Comparison of ENCODE assay signal across 9 cellular contexts in genomic region chr20:40966103-40966502, GRCh38.
A peak's percentile ranks its signal among the peaks of the same experiment; 100 is the strongest.
DNase-seq lines count a peak whose midpoint lies in the region; ATAC-seq and TF ChIP-seq lines count a peak whose summit lies in the region.
"Had no signal": no experiment of that assay in that cellular context is flagged by ENCODE, and none has a peak within 500 bp of the region (broad histone marks: within the 10 kb centered on the region; RNA-seq: fewer than 3 reads in every experiment).

No MANE protein-coding gene starts in this region.

- POLR2A ChIA-PET in Panc1 (lab: Charles Lee) = no interaction called here

- no TSS peak for BruUV-seq in Panc1 (replicated peaks; lab: Mats Ljungman, UMichigan)

- H3K4me3 ChIP-seq in AG10803 (ENCODE audit: low read length) (no peak overlapping the region), Panc1 (ENCODE audit: low read depth in 2 of 2, low read length in 2 of 2) (no peak overlapping the region)

- no peaks in the 10 kb centered on the region for H3K36me3 ChIP-seq in Panc1 (ENCODE audit: control insufficient read depth, insufficient read depth, low read length)

- CTCF ChIA-PET in Panc1 (lab: Charles Lee) = no interaction called here

- ATAC-seq in GM18861 (IDR thresholded peaks at IDR 0.05; ENCODE audit: unreplicated experiment) = peak; percentile 79
- no peak for ATAC-seq in Panc1
- no peak for ATAC-seq in GM21786 (IDR thresholded peaks at IDR 0.05; ENCODE audit: unreplicated experiment)

- in situ Hi-C loops in Panc1 (cut with HindIII; ENCODE audit: low pct_unique_long_range_greater_than_20kb, low sequenced_read_pairs) = no loop called here

- intact Hi-C loops in Panc1 (cut with micrococcal nuclease; ENCODE audit: unreplicated experiment) = no loop called here

- H3K27me3 ChIP-seq in Panc1 (ENCODE audit: control insufficient read depth, insufficient read depth, low read length) = no peaks in the 10 kb centered on the region

- TF ChIP-seq CTCF in AG10803 (conservative IDR thresholded peaks at IDR 0.05; ENCODE audit: low read length) (peak; percentile 38), Panc1 (IDR thresholded peaks at IDR 0.05) (peak; percentile 39)

- no peak for DNase-seq in AG10803 (ENCODE audit: low read depth)
- peak; percentile 12 for DNase-seq in Panc1 (ENCODE audit: low read depth, low spot score)
- peak; percentile 86 for DNase-seq in germinal center (ENCODE audit: low spot score)
- no peak for DNase-seq in DMS153 (lab: John Stamatoyannopoulos, UW)
- no peak for DNase-seq in stimulated activated CD4-positive, alpha-beta T cell treated with anti-CD3 and anti-CD28 coated beads, Interleukin-4, amount 100 ng/mL, for 4 hours
- DNase-seq in retina = no peak
- DNase-seq: immature natural killer cell had no signal

- no peak overlapping the region for H3K27ac ChIP-seq in Panc1 (ENCODE audit: low read length)

- no peaks in the 10 kb centered on the region for H3K9me3 ChIP-seq in Panc1 (ENCODE audit: control insufficient read depth, insufficient read depth, low read depth, low read length)

- no peaks in the 10 kb centered on the region; the same call in 1 of the 2 replicates for H3K4me1 ChIP-seq in Panc1 (ENCODE audit: control insufficient read depth, insufficient read depth, low read length)

Comparison
In these comparisons a context has a peak if more than half of its experiments do, and no peak if none do; other contexts are left out.
1. DNase-seq: peak in Panc1 (single experiment) and germinal center (single experiment); none in AG10803 (single experiment), DMS153 (single experiment), stimulated activated CD4-positive, alpha-beta T cell treated with anti-CD3 and anti-CD28 coated beads, Interleukin-4, amount 100 ng/mL, for 4 hours (0 of 2) and retina (single experiment).